17 cellular contexts compared by ENCODE assay signal in genomic region chr22:42196454-42196853, GRCh38.
A peak's percentile ranks its signal among the peaks of the same experiment; 100 is the strongest.
DNase-seq lines count a peak whose midpoint lies in the region; ATAC-seq, FAIRE-seq and TF ChIP-seq lines count a peak whose summit lies in the region.
"Had no signal": no experiment of that assay in that cellular context is flagged by ENCODE, and none has a peak within 500 bp of the region (broad histone marks: within the 10 kb centered on the region; RNA-seq: fewer than 3 reads in every experiment).

No MANE protein-coding gene starts in this region.

- no TSS peak for BruUV-seq in GM12878 (replicated peaks; lab: Mats Ljungman, UMichigan)

- TF ChIP-seq CTCF in GM12878 (IDR thresholded peaks at IDR 0.05 in 2 of 3, conservative IDR thresholded peaks at IDR 0.05 in 1 of 3; ENCODE audit: control insufficient read depth in 2 of 3, extremely low read depth in 1 of 3, insufficient read depth in 1 of 3, low read depth in 3 of 3, low read length in 3 of 3) (no peak), type B pancreatic cell (conservative IDR thresholded peaks at IDR 0.05) (no peak)

- H3K9me3 ChIP-seq in GM12878 (replicated peaks; ENCODE audit: control insufficient read depth, insufficient read depth, low read length) (no peaks in the 10 kb centered on the region), aorta (ENCODE audit: control insufficient read depth, low read length) (no peaks in the 10 kb centered on the region)
- H3K9me3 ChIP-seq: HAP-1 had no signal

- H3K4me3 Mint-ChIP-seq in activated naive CD8-positive, alpha-beta T cell treated with anti-CD3 and anti-CD28 coated beads, Interleukin-2, amount 10 ng/mL, durations not matched to agents 7 days and 5 days = no peak overlapping the region
- no peak overlapping the region for H3K4me3 Mint-ChIP-seq in activated naive CD8-positive, alpha-beta T cell treated with anti-CD3 and anti-CD28 coated beads, Interleukin-2, amount 50 U/mL, for 24 hours
- H3K4me3 Mint-ChIP-seq in type B pancreatic cell = no peak overlapping the region
- H3K4me3 Mint-ChIP-seq: B cell had no signal

- in situ Hi-C loops in SK-MEL-5 (cut with HindIII; ENCODE audit: low pct_unique_long_range_greater_than_20kb, low sequenced_read_pairs) (no loop called here), GM12878 (cut with MboI) (no loop called here)

- H3K27me3 ChIP-seq in GM12878 (replicated peaks in 1 of 2; ENCODE audit: control insufficient read depth in 2 of 2, insufficient read depth in 2 of 2, low read length in 1 of 2) = no peaks in the 10 kb centered on the region
- no peaks in the 10 kb centered on the region for H3K27me3 ChIP-seq in aorta (ENCODE audit: control insufficient read depth in 1 of 2, insufficient read depth in 2 of 2, low read length in 1 of 2)

- intact Hi-C loops in GM12878 (cut with micrococcal nuclease; ENCODE audit: unreplicated experiment) = no loop called here
- intact Hi-C loops in aorta (cut with DNase I) = no loop called here

- no peaks in the 10 kb centered on the region for H3K9me3 Mint-ChIP-seq in activated naive CD8-positive, alpha-beta T cell treated with anti-CD3 and anti-CD28 coated beads, Interleukin-2, amount 10 ng/mL, durations not matched to agents 7 days and 5 days
- H3K9me3 Mint-ChIP-seq in activated naive CD8-positive, alpha-beta T cell treated with anti-CD3 and anti-CD28 coated beads, Interleukin-2, amount 50 U/mL, for 24 hours = no peaks in the 10 kb centered on the region
- H3K9me3 Mint-ChIP-seq in type B pancreatic cell = peaks cover 7% of the 10 kb centered on the region
- H3K9me3 Mint-ChIP-seq: CD4-positive, alpha-beta memory T cell had no signal

- no peak overlapping the region for H2AFZ ChIP-seq in GM12878 (ENCODE audit: control insufficient read depth, low read depth, low read length)

- POLR2A ChIA-PET in activated naive CD8-positive, alpha-beta T cell treated with anti-CD3 and anti-CD28 coated beads, Interleukin-2, amount 10 ng/mL, durations not matched to agents 7 days and 5 days (lab: Charles Lee) = interaction anchor here (0.7 kb wide), 1 partner anchor 193 kb away, joined by 3 read pairs; no protein-coding TSS in a partner anchor
- POLR2A ChIA-PET in GM12878 (lab: Charles Lee) = interaction anchor here (0.6 to 2.1 kb wide), 5 partner anchors 8 to 246 kb away, joined by 3 to 8 read pairs (median 3); no protein-coding TSS in a partner anchor

- H3K27ac ChIP-seq in GM12878 (ENCODE audit: control insufficient read depth, insufficient read depth) = no peak overlapping the region
- no peak overlapping the region for H3K27ac ChIP-seq in aorta (ENCODE audit: low read depth in 1 of 2, low read length in 2 of 2)
- H3K27ac ChIP-seq: HL-60 had no signal

- H3K36me3 Mint-ChIP-seq in activated naive CD8-positive, alpha-beta T cell treated with anti-CD3 and anti-CD28 coated beads, Interleukin-2, amount 10 ng/mL, durations not matched to agents 7 days and 5 days = peaks cover 14% of the 10 kb centered on the region
- peaks cover 17% of the 10 kb centered on the region for H3K36me3 Mint-ChIP-seq in activated naive CD8-positive, alpha-beta T cell treated with anti-CD3 and anti-CD28 coated beads, Interleukin-2, amount 50 U/mL, for 24 hours (ENCODE audit: low read depth)
- peaks cover 15% of the 10 kb centered on the region for H3K36me3 Mint-ChIP-seq in type B pancreatic cell

- no peak overlapping the region for H3K4me3 ChIP-seq in GM12878
- H3K4me3 ChIP-seq in aorta (ENCODE audit: low read length in 2 of 2) = no peak overlapping the region
- H3K4me3 ChIP-seq: HAP-1 had no signal

- ATAC-seq in activated naive CD8-positive, alpha-beta T cell treated with anti-CD3 and anti-CD28 coated beads, Interleukin-2, amount 10 ng/mL, durations not matched to agents 7 days and 5 days (ENCODE audit: low read depth) = no peak
- ATAC-seq in activated naive CD8-positive, alpha-beta T cell treated with anti-CD3 and anti-CD28 coated beads, Interleukin-2, amount 50 U/mL, for 24 hours = no peak
- no peak for ATAC-seq in GM12878
- ATAC-seq in aorta (ENCODE audit: low FRiP score) = no peak
- ATAC-seq in GM18858 (IDR thresholded peaks at IDR 0.05; ENCODE audit: unreplicated experiment) = no peak

- CTCF ChIA-PET in GM12878 (lab: Yijun Ruan, JAX) = interaction anchor here (1.1 to 1.5 kb wide), 4 partner anchors 7 to 27 kb away, joined by 3 to 5 read pairs (median 4); no protein-coding TSS in a partner anchor

- H3K9ac ChIP-seq in GM12878 (ENCODE audit: control insufficient read depth, insufficient read depth, low read length) = no peak overlapping the region

- no peaks in the 10 kb centered on the region for H4K20me1 ChIP-seq in GM12878 (ENCODE audit: control insufficient read depth, insufficient read depth)

- no peak for TF ChIP-seq RAD21 in GM12878 (IDR thresholded peaks at IDR 0.05; ENCODE audit: insufficient read depth, low read depth, low read length)

- peak overlapping the region; percentile 30 for H3K27ac Mint-ChIP-seq in activated naive CD8-positive, alpha-beta T cell treated with anti-CD3 and anti-CD28 coated beads, Interleukin-2, amount 10 ng/mL, durations not matched to agents 7 days and 5 days
- no peak overlapping the region for H3K27ac Mint-ChIP-seq in activated naive CD8-positive, alpha-beta T cell treated with anti-CD3 and anti-CD28 coated beads, Interleukin-2, amount 50 U/mL, for 24 hours
- H3K27ac Mint-ChIP-seq in type B pancreatic cell = peak overlapping the region; percentile 56
- H3K27ac Mint-ChIP-seq: B cell had no signal

- peaks cover 27% of the 10 kb centered on the region for H3K4me1 Mint-ChIP-seq in activated naive CD8-positive, alpha-beta T cell treated with anti-CD3 and anti-CD28 coated beads, Interleukin-2, amount 10 ng/mL, durations not matched to agents 7 days and 5 days
- peaks cover 54% of the 10 kb centered on the region for H3K4me1 Mint-ChIP-seq in activated naive CD8-positive, alpha-beta T cell treated with anti-CD3 and anti-CD28 coated beads, Interleukin-2, amount 50 U/mL, for 24 hours
- H3K4me1 Mint-ChIP-seq in type B pancreatic cell (ENCODE audit: unreplicated experiment) = peaks cover 31% of the 10 kb centered on the region

- DNase-seq in activated naive CD8-positive, alpha-beta T cell treated with anti-CD3 and anti-CD28 coated beads, Interleukin-2, amount 10 ng/mL, durations not matched to agents 7 days and 5 days = no peak
- no peak for DNase-seq in activated naive CD8-positive, alpha-beta T cell treated with anti-CD3 and anti-CD28 coated beads, Interleukin-2, amount 50 U/mL, for 24 hours
- peak; percentile 55 for DNase-seq in SK-MEL-5 (ENCODE audit: low read depth, low spot score)
- no peak for DNase-seq in GM12878 (ENCODE audit: low read depth, low spot score)
- no peak for DNase-seq in type B pancreatic cell (ENCODE audit: extremely low spot score, unreplicated experiment)
- DNase-seq in GOT3 (lab: John Stamatoyannopoulos, UW) = no peak
- no peak for DNase-seq in aorta
- DNase-seq: C1 segment of cervical spinal cord; CD4-positive, alpha-beta memory T cell; DMS153; DMS79; GF-D8 had no signal

- no peak overlapping the region for H3K4me2 ChIP-seq in GM12878 (ENCODE audit: control insufficient read depth, insufficient read depth)

- peaks cover 0 to 4% of the 10 kb centered on the region in 2 experiments; a peak in 2 of 4 replicates for H3K36me3 ChIP-seq in GM12878 (ENCODE audit: control insufficient read depth in 2 of 2, insufficient read depth in 2 of 2, low read length in 1 of 2)
- H3K36me3 ChIP-seq in aorta (ENCODE audit: control insufficient read depth in 1 of 2, insufficient read depth in 2 of 2, low read length in 1 of 2) = no peaks in the 10 kb centered on the region
- H3K36me3 ChIP-seq: HAP-1 had no signal

- FAIRE-seq in GM12878 (lab: Jason Lieb, UNC) = no peak
- FAIRE-seq: GM19239 had no signal

- peaks cover 3% of the 10 kb centered on the region; the same call in 1 of the 2 replicates for H3K4me1 ChIP-seq in GM12878 (ENCODE audit: control insufficient read depth, insufficient read depth, low read length)
- no peaks in the 10 kb centered on the region for H3K4me1 ChIP-seq in aorta (ENCODE audit: control insufficient read depth in 1 of 2, insufficient read depth in 2 of 2, low read length in 2 of 2)
- H3K4me1 ChIP-seq: HAP-1 had no signal

- no peak for TF ChIP-seq EP300 in GM12878 (IDR thresholded peaks at IDR 0.05; ENCODE audit: borderline replicate concordance in 1 of 2, control insufficient read depth in 1 of 2, low read depth in 2 of 2, low read length in 2 of 2)

- SMC1A ChIA-PET in GM12878 (lab: Charles Lee; ENCODE audit: uncharacterized antibody, unreplicated experiment) = interaction anchor here (0.6 to 4.7 kb wide), 5 partner anchors 9 to 39 kb away, joined by 3 to 34 read pairs (median 5); no protein-coding TSS in a partner anchor

- no peaks in the 10 kb centered on the region for H3K27me3 Mint-ChIP-seq in activated naive CD8-positive, alpha-beta T cell treated with anti-CD3 and anti-CD28 coated beads, Interleukin-2, amount 10 ng/mL, durations not matched to agents 7 days and 5 days
- no peaks in the 10 kb centered on the region for H3K27me3 Mint-ChIP-seq in activated naive CD8-positive, alpha-beta T cell treated with anti-CD3 and anti-CD28 coated beads, Interleukin-2, amount 50 U/mL, for 24 hours
- H3K27me3 Mint-ChIP-seq in type B pancreatic cell = no peaks in the 10 kb centered on the region
- H3K27me3 Mint-ChIP-seq: B cell; CD4-positive, alpha-beta memory T cell had no signal

- TF ChIP-seq POLR2A in GM12878 (IDR thresholded peaks at IDR 0.05; ENCODE audit: low read depth, low read length) = no peak

- RAD21 ChIA-PET in GM12878 (lab: Charles Lee; ENCODE audit: unreplicated experiment) = interaction anchor here (0.6 to 1.9 kb wide), 3 partner anchors 17 to 57 kb away, joined by 3 to 4 read pairs (median 3); no protein-coding TSS in a partner anchor

- H3K79me2 ChIP-seq in GM12878 (ENCODE audit: control insufficient read depth, insufficient read depth, low read length) = peaks cover 50% of the 10 kb centered on the region

- WGBS in GM12878 (ENCODE audit: insufficient coverage, insufficient replicate concordance, low lambda C conversion rate, missing lambda C conversion rate) = 74% methylated on average over 2 of the region's 2 CpGs
- WGBS in aorta, 2 donors = 93 to 97% methylated on average over 2 of the region's 2 CpGs

TF ChIP-seq in GM12878, 131 proteins besides CTCF, POLR2A, EP300 and RAD21 (continues in another document):
- no peak for TF ChIP-seq CHD1 (IDR thresholded peaks at IDR 0.05; ENCODE audit: low read depth, low read length)
